In the genomic region with DNA sequence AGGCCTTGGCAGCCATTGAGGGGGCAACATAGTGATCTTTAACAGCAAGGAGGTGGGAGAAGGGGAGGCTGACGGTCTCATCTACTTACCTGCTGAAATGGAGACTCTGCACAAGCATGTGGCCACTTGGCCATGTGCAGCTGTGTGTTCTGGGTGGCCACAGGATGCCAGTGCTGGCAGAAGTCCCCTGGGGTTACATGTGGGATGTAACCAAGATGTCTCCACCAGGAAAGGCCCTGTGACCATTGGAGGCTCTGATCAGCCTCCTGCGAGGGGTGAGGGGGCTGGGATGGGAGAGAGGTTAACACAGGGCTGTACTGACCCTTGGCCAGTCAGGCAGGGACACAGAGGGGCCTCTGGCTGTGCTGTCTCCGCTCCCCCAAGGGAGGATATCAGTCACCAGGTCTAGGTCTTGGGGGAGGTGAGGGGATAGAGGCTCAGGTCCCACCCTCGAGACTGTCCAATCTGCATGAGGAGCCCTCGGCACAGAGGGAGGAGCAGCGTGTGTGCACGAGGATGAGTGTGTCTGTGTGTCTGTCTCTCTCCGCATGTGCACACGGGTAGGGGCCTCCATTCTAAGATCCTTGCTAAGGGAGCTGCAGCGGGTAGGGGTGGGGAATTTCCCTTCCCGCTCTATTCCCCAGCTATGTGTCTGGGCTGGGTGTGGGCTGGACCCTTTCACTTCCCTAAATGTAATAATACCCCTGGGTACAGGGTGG, we compare ENCODE assay signal across 1 cellular context.
TF ChIP-seq lines count a peak whose summit lies in the region.

No MANE protein-coding gene starts in this region.

TF ChIP-seq in GM23338, 12 proteins besides CTCF, POLR2A, EP300 and RAD21 (continued from another document):
- TF ChIP-seq, protein P1, sequence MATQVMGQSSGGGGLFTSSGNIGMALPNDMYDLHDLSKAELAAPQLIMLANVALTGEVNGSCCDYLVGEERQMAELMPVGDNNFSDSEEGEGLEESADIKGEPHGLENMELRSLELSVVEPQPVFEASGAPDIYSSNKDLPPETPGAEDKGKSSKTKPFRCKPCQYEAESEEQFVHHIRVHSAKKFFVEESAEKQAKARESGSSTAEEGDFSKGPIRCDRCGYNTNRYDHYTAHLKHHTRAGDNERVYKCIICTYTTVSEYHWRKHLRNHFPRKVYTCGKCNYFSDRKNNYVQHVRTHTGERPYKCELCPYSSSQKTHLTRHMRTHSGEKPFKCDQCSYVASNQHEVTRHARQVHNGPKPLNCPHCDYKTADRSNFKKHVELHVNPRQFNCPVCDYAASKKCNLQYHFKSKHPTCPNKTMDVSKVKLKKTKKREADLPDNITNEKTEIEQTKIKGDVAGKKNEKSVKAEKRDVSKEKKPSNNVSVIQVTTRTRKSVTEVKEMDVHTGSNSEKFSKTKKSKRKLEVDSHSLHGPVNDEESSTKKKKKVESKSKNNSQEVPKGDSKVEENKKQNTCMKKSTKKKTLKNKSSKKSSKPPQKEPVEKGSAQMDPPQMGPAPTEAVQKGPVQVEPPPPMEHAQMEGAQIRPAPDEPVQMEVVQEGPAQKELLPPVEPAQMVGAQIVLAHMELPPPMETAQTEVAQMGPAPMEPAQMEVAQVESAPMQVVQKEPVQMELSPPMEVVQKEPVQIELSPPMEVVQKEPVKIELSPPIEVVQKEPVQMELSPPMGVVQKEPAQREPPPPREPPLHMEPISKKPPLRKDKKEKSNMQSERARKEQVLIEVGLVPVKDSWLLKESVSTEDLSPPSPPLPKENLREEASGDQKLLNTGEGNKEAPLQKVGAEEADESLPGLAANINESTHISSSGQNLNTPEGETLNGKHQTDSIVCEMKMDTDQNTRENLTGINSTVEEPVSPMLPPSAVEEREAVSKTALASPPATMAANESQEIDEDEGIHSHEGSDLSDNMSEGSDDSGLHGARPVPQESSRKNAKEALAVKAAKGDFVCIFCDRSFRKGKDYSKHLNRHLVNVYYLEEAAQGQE (IDR thresholded peaks at IDR 0.05; ENCODE audit: unreplicated experiment): no peak
- no peak for TF ChIP-seq CREB1 (CRISPR knock-in tag; IDR thresholded peaks at IDR 0.05; ENCODE audit: low read depth)
- TF ChIP-seq, protein P2, sequence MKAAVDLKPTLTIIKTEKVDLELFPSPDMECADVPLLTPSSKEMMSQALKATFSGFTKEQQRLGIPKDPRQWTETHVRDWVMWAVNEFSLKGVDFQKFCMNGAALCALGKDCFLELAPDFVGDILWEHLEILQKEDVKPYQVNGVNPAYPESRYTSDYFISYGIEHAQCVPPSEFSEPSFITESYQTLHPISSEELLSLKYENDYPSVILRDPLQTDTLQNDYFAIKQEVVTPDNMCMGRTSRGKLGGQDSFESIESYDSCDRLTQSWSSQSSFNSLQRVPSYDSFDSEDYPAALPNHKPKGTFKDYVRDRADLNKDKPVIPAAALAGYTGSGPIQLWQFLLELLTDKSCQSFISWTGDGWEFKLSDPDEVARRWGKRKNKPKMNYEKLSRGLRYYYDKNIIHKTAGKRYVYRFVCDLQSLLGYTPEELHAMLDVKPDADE (IDR thresholded peaks at IDR 0.05): no peak
- no peak for TF ChIP-seq ZNF114 (CRISPR knock-in tag; IDR thresholded peaks at IDR 0.05)
- TF ChIP-seq ZNF331 (CRISPR knock-in tag; IDR thresholded peaks at IDR 0.05; ENCODE audit: low read depth): no peak
- TF ChIP-seq EZH2 (IDR thresholded peaks at IDR 0.05; ENCODE audit: low read depth, unreplicated experiment): no peak
- TF ChIP-seq NANOG (IDR thresholded peaks at IDR 0.05; ENCODE audit: borderline replicate concordance): no peak
